ENCODE assay signal across 8 cellular contexts in genomic region chr1:204409878-204410763, GRCh38. TPM values are rescaled to one million over a fixed set of nuclear protein-coding genes. Genes with fewer than 3 reads are reported as not detected.
DNase-seq lines count a peak whose midpoint lies in the region; ATAC-seq and TF ChIP-seq lines count a peak whose summit lies in the region.

No MANE protein-coding gene starts in this region.

- H3K4me3 Mint-ChIP-seq in activated naive CD8-positive, alpha-beta T cell treated with anti-CD3 and anti-CD28 coated beads, Interleukin-2, amount 10 ng/mL, durations not matched to agents 7 days and 5 days, result peak overlapping the region; percentile 96

- H3K27me3 Mint-ChIP-seq in activated naive CD8-positive, alpha-beta T cell treated with anti-CD3 and anti-CD28 coated beads, Interleukin-2, amount 10 ng/mL, durations not matched to agents 7 days and 5 days, result no peaks in the 10 kb centered on the region

- peaks cover 43% of the 10 kb centered on the region for H3K36me3 Mint-ChIP-seq in activated naive CD8-positive, alpha-beta T cell treated with anti-CD3 and anti-CD28 coated beads, Interleukin-2, amount 10 ng/mL, durations not matched to agents 7 days and 5 days

- H3K9me3 ChIP-seq in thymus (ENCODE audit: control insufficient read depth), result no peaks in the 10 kb centered on the region

- WGBS in thymus, result 1% methylated on average over 10 of the region's 10 CpGs

- ATAC-seq in activated naive CD8-positive, alpha-beta T cell treated with anti-CD3 and anti-CD28 coated beads, Interleukin-2, amount 10 ng/mL, durations not matched to agents 7 days and 5 days (ENCODE audit: low read depth), result no peak

- peak; percentile 8 for DNase-seq in activated CD4-positive, alpha-beta T cell treated with anti-CD3 and anti-CD28 coated beads, Interleukin-2, amount 50 U/mL, for 1 hour
- no peak for DNase-seq in activated CD4-positive, alpha-beta T cell treated with anti-CD3 and anti-CD28 coated beads, Interleukin-2, amount 50 U/mL, for 4 hours
- DNase-seq in activated naive CD8-positive, alpha-beta T cell treated with anti-CD3 and anti-CD28 coated beads, Interleukin-2, amount 10 ng/mL, durations not matched to agents 7 days and 5 days, result no peak
- DNase-seq in kidney epithelial cell (ENCODE audit: low read depth) (no peak), DMS114 treated with DMSO at 0.1 percent for 48 hours (lab: John Stamatoyannopoulos, UW; ENCODE audit: unreplicated experiment) (no peak), NCI-H526 treated with DMSO at 0.1 percent for 48 hours (lab: John Stamatoyannopoulos, UW) (no peak), cerebellar cortex (ENCODE audit: low spot score) (no peak)

- H3K9me3 Mint-ChIP-seq in activated naive CD8-positive, alpha-beta T cell treated with anti-CD3 and anti-CD28 coated beads, Interleukin-2, amount 10 ng/mL, durations not matched to agents 7 days and 5 days, result no peaks in the 10 kb centered on the region

- H3K27ac ChIP-seq in thymus (ENCODE audit: low read depth), result peak overlapping the region; percentile 99

- peaks cover 13% of the 10 kb centered on the region for H3K4me1 Mint-ChIP-seq in activated naive CD8-positive, alpha-beta T cell treated with anti-CD3 and anti-CD28 coated beads, Interleukin-2, amount 10 ng/mL, durations not matched to agents 7 days and 5 days

- no peak for TF ChIP-seq CTCF in kidney epithelial cell (IDR thresholded peaks at IDR 0.05; ENCODE audit: insufficient read depth, low read length, poor library complexity, severe bottlenecking)

- H3K4me1 ChIP-seq in thymus (ENCODE audit: control insufficient read depth, insufficient read depth, low read length), result peaks cover 2% of the 10 kb centered on the region

- H3K27ac Mint-ChIP-seq in activated naive CD8-positive, alpha-beta T cell treated with anti-CD3 and anti-CD28 coated beads, Interleukin-2, amount 10 ng/mL, durations not matched to agents 7 days and 5 days, result peak overlapping the region; percentile 99

- POLR2A ChIA-PET in activated naive CD8-positive, alpha-beta T cell treated with anti-CD3 and anti-CD28 coated beads, Interleukin-2, amount 10 ng/mL, durations not matched to agents 7 days and 5 days (lab: Charles Lee), result interaction anchor here (0.6 to 1.9 kb wide), 5 partner anchors 13 to 1403 kb away, joined by 3 to 7 read pairs (median 6); partner anchors contain the start of genes MDM4, PIK3C2B and TMEM183A

- peak overlapping the region; percentile 98 for H3K4me3 ChIP-seq in kidney epithelial cell (ENCODE audit: low read depth, low read length)
- H3K4me3 ChIP-seq in thymus (ENCODE audit: low read length), result peak overlapping the region; percentile 79

- H3K36me3 ChIP-seq in kidney epithelial cell (ENCODE audit: control insufficient read depth, insufficient read depth, low read length) (no peaks in the 10 kb centered on the region), thymus (ENCODE audit: control insufficient read depth, insufficient read depth) (peaks cover 7% of the 10 kb centered on the region)

- H3K27me3 ChIP-seq in kidney epithelial cell (ENCODE audit: control insufficient read depth, insufficient read depth, low read length), result no peaks in the 10 kb centered on the region
- no peaks in the 10 kb centered on the region for H3K27me3 ChIP-seq in thymus (ENCODE audit: control insufficient read depth, insufficient read depth)

RNA-seq across cellular contexts. Expression of gene PPP1R15B, which starts 1.5 kb away (rescaled TPM):
- 10 to 100 TPM; 77.5 to 77.8 TPM for total RNA-seq in activated naive CD8-positive, alpha-beta T cell treated with anti-CD3 and anti-CD28 coated beads, Interleukin-2, amount 10 ng/mL, durations not matched to agents 7 days and 5 days
- 42.1 and 43.8 TPM in 2 replicates for total RNA-seq in kidney epithelial cell
- 26.2 TPM for polyA plus RNA-seq in thymus

RNA-seq across cellular contexts. Expression of gene PLEKHA6, which starts 50.4 kb away (rescaled TPM):
- under 1 TPM; 0.77 to 0.97 TPM for total RNA-seq in activated naive CD8-positive, alpha-beta T cell treated with anti-CD3 and anti-CD28 coated beads, Interleukin-2, amount 10 ng/mL, durations not matched to agents 7 days and 5 days
- 15.4 and 48.9 TPM in 2 replicates for total RNA-seq in kidney epithelial cell
- polyA plus RNA-seq in thymus, result 1.4 TPM
